19 cellular contexts compared by ENCODE assay signal in genomic region chr19:54336893-54337857, GRCh38. TPM values are rescaled to one million over a fixed set of nuclear protein-coding genes. Genes with fewer than 3 reads are reported as not detected.
A peak's percentile ranks its signal among the peaks of the same experiment; 100 is the strongest.
DNase-seq lines count a peak whose midpoint lies in the region; ATAC-seq, FAIRE-seq and TF ChIP-seq lines count a peak whose summit lies in the region.
"Had no signal": no experiment of that assay in that cellular context is flagged by ENCODE, and none has a peak within 500 bp of the region (broad histone marks: within the 10 kb centered on the region; RNA-seq: fewer than 3 reads in every experiment).

No MANE protein-coding gene starts in this region.

- no peaks in the 10 kb centered on the region for H3K9me3 ChIP-seq in BLaER1 treated with 17β-estradiol and CSF1 and Interleukin-3, amounts not matched to agents 10 nM and 100 nM (replicated peaks in 1 of 11)
- H3K9me3 ChIP-seq in GM12878 (replicated peaks; ENCODE audit: control insufficient read depth, insufficient read depth, low read length) (no peaks in the 10 kb centered on the region), trophoblast cell (ENCODE audit: insufficient read depth, low read depth, low read length) (peaks cover 2% of the 10 kb centered on the region)
- H3K9me3 ChIP-seq: BE2C, Caco-2 had no signal

- peaks cover 90% of the 10 kb centered on the region for H3K4me1 Mint-ChIP-seq in stimulated activated memory B cell treated with anti-CD40 and anti-IgM and Interleukin-4, amounts not matched to agents 10 μg/mL and 1 μg/mL and 100 μg/mL, for 72 hours
- H3K4me1 Mint-ChIP-seq: CD8-positive, alpha-beta memory T cell had no signal

- H3K79me1 ChIP-seq in trophoblast cell (ENCODE audit: low read length), result no peaks in the 10 kb centered on the region

- CTCF ChIA-PET in GM12878 (lab: Yijun Ruan, JAX), result interaction anchor here (1.1 to 2.2 kb wide), 2 partner anchors 13 to 54 kb away, joined by 3 to 7 read pairs; no protein-coding TSS in a partner anchor

- in situ Hi-C loops in GM12878 (cut with MboI), result no loop called here

- no peak for FAIRE-seq in GM12878 (lab: Jason Lieb, UNC)
- FAIRE-seq: A204.1, GM18507 had no signal

- RAD21 ChIA-PET in GM12878 (lab: Charles Lee; ENCODE audit: unreplicated experiment), result interaction anchor here (1.1 to 1.4 kb wide), 2 partner anchors 9 to 10 kb away, joined by 3 to 5 read pairs; no protein-coding TSS in a partner anchor

- H3K14ac ChIP-seq in trophoblast cell (ENCODE audit: low read length), result no peak overlapping the region

- H3K36me3 Mint-ChIP-seq in stimulated activated memory B cell treated with anti-CD40 and anti-IgM and Interleukin-4, amounts not matched to agents 10 μg/mL and 1 μg/mL and 100 μg/mL, for 72 hours, result peaks cover 8% of the 10 kb centered on the region
- H3K36me3 Mint-ChIP-seq: CD8-positive, alpha-beta memory T cell had no signal

- H2AK5ac ChIP-seq in trophoblast cell (ENCODE audit: low read length), result no peak overlapping the region

- H4K8ac ChIP-seq in trophoblast cell (ENCODE audit: low read depth, low read length), result no peak overlapping the region

- BruUV-seq in GM12878 (replicated peaks; lab: Mats Ljungman, UMichigan), result no TSS peak

- H2AFZ ChIP-seq in GM12878 (ENCODE audit: control insufficient read depth, low read depth, low read length), result no peak overlapping the region
- H2AFZ ChIP-seq in trophoblast cell (ENCODE audit: insufficient read depth, low read length, poor library complexity), result no peak overlapping the region

- peak overlapping the region; percentile 92 for H3K27ac Mint-ChIP-seq in stimulated activated memory B cell treated with anti-CD40 and anti-IgM and Interleukin-4, amounts not matched to agents 10 μg/mL and 1 μg/mL and 100 μg/mL, for 72 hours
- H3K27ac Mint-ChIP-seq: CD8-positive, alpha-beta memory T cell had no signal

- H4K20me1 ChIP-seq in BLaER1 treated with 17β-estradiol and CSF1 and Interleukin-3, amounts not matched to agents 10 nM and 100 nM, result no peaks in the 10 kb centered on the region
- H4K20me1 ChIP-seq in GM12878 (ENCODE audit: control insufficient read depth, insufficient read depth), result no peaks in the 10 kb centered on the region

- no peak overlapping the region for H3K9ac ChIP-seq in BLaER1 treated with 17β-estradiol and CSF1 and Interleukin-3, amounts not matched to agents 10 nM and 100 nM
- H3K9ac ChIP-seq in GM12878 (ENCODE audit: control insufficient read depth, insufficient read depth, low read length) (no peak overlapping the region), trophoblast cell (ENCODE audit: low read length) (no peak overlapping the region)

- H2BK5ac ChIP-seq in trophoblast cell (ENCODE audit: low read depth, low read length, poor library complexity), result no peak overlapping the region

- no peak overlapping the region for H2BK12ac ChIP-seq in trophoblast cell (ENCODE audit: low read length)

- POLR2A ChIA-PET in GM12878 (lab: Charles Lee), result interaction anchor here (0.6 to 0.8 kb wide), 2 partner anchors 10 to 139 kb away, joined by 3 to 7 read pairs; no protein-coding TSS in a partner anchor

- H4K91ac ChIP-seq in trophoblast cell (ENCODE audit: low read depth, low read length), result no peak overlapping the region

- no peak for TF ChIP-seq POLR2A in GM12878 (IDR thresholded peaks at IDR 0.05; ENCODE audit: low read depth, low read length)

- no peak overlapping the region for H3K18ac ChIP-seq in trophoblast cell (ENCODE audit: low read length)

- TF ChIP-seq RAD21 in GM12878 (IDR thresholded peaks at IDR 0.05; ENCODE audit: insufficient read depth, low read depth, low read length), result no peak

- TF ChIP-seq CTCF in GM12878 (IDR thresholded peaks at IDR 0.05 in 2 of 3, conservative IDR thresholded peaks at IDR 0.05 in 1 of 3; ENCODE audit: control insufficient read depth in 2 of 3, extremely low read depth in 1 of 3, insufficient read depth in 1 of 3, low read depth in 3 of 3, low read length in 3 of 3) (no peak), foreskin fibroblast (IDR thresholded peaks at IDR 0.05; ENCODE audit: low read depth, low read length) (no peak)

- H3K36me3 ChIP-seq in BLaER1 treated with 17β-estradiol and CSF1 and Interleukin-3, amounts not matched to agents 10 nM and 100 nM, result peaks cover 0 to 5% (median 0%) of the 10 kb centered on the region in 11 experiments; a peak in 1 of 22 replicates
- H3K36me3 ChIP-seq in GM12878 (ENCODE audit: control insufficient read depth in 2 of 2, insufficient read depth in 2 of 2, low read length in 1 of 2) (no peaks in the 10 kb centered on the region), trophoblast cell (ENCODE audit: control insufficient read depth in 1 of 2, insufficient read depth in 2 of 2, low read length in 2 of 2) (no peaks in the 10 kb centered on the region)
- H3K36me3 ChIP-seq: BE2C had no signal

- H3K23ac ChIP-seq in trophoblast cell (ENCODE audit: low read length), result no peak overlapping the region

- H3K4me2 ChIP-seq in BLaER1 treated with 17β-estradiol and CSF1 and Interleukin-3, amounts not matched to agents 10 nM and 100 nM, result peak overlapping the region; percentile 33 to 95 (median 88); a peak in 20 of 22 replicates
- H3K4me2 ChIP-seq in GM12878 (ENCODE audit: control insufficient read depth, insufficient read depth) (no peak overlapping the region), trophoblast cell (ENCODE audit: low read length) (no peak overlapping the region)

- H3K4me1 ChIP-seq in BLaER1 treated with 17β-estradiol and CSF1 and Interleukin-3, amounts not matched to agents 10 nM and 100 nM, result peaks cover 79 to 95% (median 91%) of the 10 kb centered on the region in 10 experiments
- H3K4me1 ChIP-seq in GM12878 (ENCODE audit: control insufficient read depth, insufficient read depth, low read length) (no peaks in the 10 kb centered on the region), trophoblast cell (ENCODE audit: control insufficient read depth in 1 of 2, insufficient read depth in 2 of 2, low read length in 2 of 2) (no peaks in the 10 kb centered on the region)
- H3K4me1 ChIP-seq: BE2C, Caco-2 had no signal

- 40% methylated on average over 32 of the region's 34 CpGs for WGBS in GM12878 (ENCODE audit: insufficient coverage, insufficient replicate concordance, low lambda C conversion rate, missing lambda C conversion rate)
- no CpG with 5 or more reads among the region's 34 CpGs for WGBS in trophoblast cell (ENCODE audit: extremely low coverage, insufficient coverage, insufficient read length)

- H3K4ac ChIP-seq in trophoblast cell (ENCODE audit: low read depth, low read length), result no peak overlapping the region

- no peak overlapping the region for H3K4me3 ChIP-seq in BLaER1 treated with 17β-estradiol and CSF1 and Interleukin-3, amounts not matched to agents 10 nM and 100 nM
- H3K4me3 ChIP-seq in GM12878 (no peak overlapping the region), foreskin fibroblast (ENCODE audit: low read depth in 1 of 2, low read length in 2 of 2) (no peak overlapping the region), trophoblast cell (ENCODE audit: low read depth, low read length) (no peak overlapping the region)

- peak overlapping the region in 4 of 11 experiments; percentile 14 to 84 (median 49); a peak in 4 of 22 replicates for H3K27ac ChIP-seq in BLaER1 treated with 17β-estradiol and CSF1 and Interleukin-3, amounts not matched to agents 10 nM and 100 nM
- H3K27ac ChIP-seq in GM12878 (ENCODE audit: control insufficient read depth, insufficient read depth) (no peak overlapping the region), trophoblast cell (ENCODE audit: low read depth, low read length) (no peak overlapping the region)

- no peak for ATAC-seq in GM12878
- ATAC-seq in stimulated activated memory B cell treated with anti-CD40 and anti-IgM and Interleukin-4, amounts not matched to agents 10 μg/mL and 1 μg/mL and 100 μg/mL, for 72 hours, result no peak
- ATAC-seq in left cardiac atrium, result no peak

- H3K4me3 Mint-ChIP-seq in stimulated activated memory B cell treated with anti-CD40 and anti-IgM and Interleukin-4, amounts not matched to agents 10 μg/mL and 1 μg/mL and 100 μg/mL, for 72 hours, result peak overlapping the region; percentile 62
- H3K4me3 Mint-ChIP-seq: CD8-positive, alpha-beta memory T cell; H9 had no signal

- SMC1A ChIA-PET in GM12878 (lab: Charles Lee; ENCODE audit: uncharacterized antibody, unreplicated experiment), result interaction anchor here (0.7 to 1.4 kb wide), 4 partner anchors 9 to 16 kb away, joined by 3 to 13 read pairs (median 4); no protein-coding TSS in a partner anchor

- intact Hi-C loops in GM12878 (cut with micrococcal nuclease; ENCODE audit: unreplicated experiment), result no loop called here
- intact Hi-C loops in left cardiac atrium (cut with DNase I), result no loop called here

- no peaks in the 10 kb centered on the region for H3K27me3 ChIP-seq in BLaER1 treated with 17β-estradiol and CSF1 and Interleukin-3, amounts not matched to agents 10 nM and 100 nM
- H3K27me3 ChIP-seq in GM12878 (replicated peaks in 1 of 2; ENCODE audit: control insufficient read depth in 2 of 2, insufficient read depth in 2 of 2, low read length in 1 of 2) (0 out of 4 replicates have a peak, but pooled peaks cover 0 to 2% of the 10 kb centered on the region in 2 experiments), trophoblast cell (ENCODE audit: insufficient read depth, low read length) (no peaks in the 10 kb centered on the region)

- DNase-seq in GM12878 (ENCODE audit: low read depth, low spot score), result no peak
- peak; percentile 77 for DNase-seq in mesenteric fat pad (ENCODE audit: low spot score)
- no peak for DNase-seq in left cardiac atrium
- no peak for DNase-seq in activated CD4-positive, alpha-beta T cell treated with anti-CD3 and anti-CD28 coated beads for 48 hours
- DNase-seq in foreskin fibroblast, result no peak
- DNase-seq in trophoblast cell, result no peak
- DNase-seq: BE2C; Caco-2; CD8-positive, alpha-beta memory T cell; DND-41; GF-D8; GOT3; H9; IMR-90 had no signal

- H3K79me2 ChIP-seq in GM12878 (ENCODE audit: control insufficient read depth, insufficient read depth, low read length) (no peaks in the 10 kb centered on the region), trophoblast cell (ENCODE audit: control insufficient read depth, insufficient read depth, low read length, poor library complexity) (no peaks in the 10 kb centered on the region)

- no peaks in the 10 kb centered on the region for H3K9me3 Mint-ChIP-seq in stimulated activated memory B cell treated with anti-CD40 and anti-IgM and Interleukin-4, amounts not matched to agents 10 μg/mL and 1 μg/mL and 100 μg/mL, for 72 hours
- H3K9me3 Mint-ChIP-seq: CD8-positive, alpha-beta memory T cell had no signal

- H4K12ac ChIP-seq in trophoblast cell (ENCODE audit: low read depth, low read length), result no peak overlapping the region

- no peak overlapping the region for H2BK120ac ChIP-seq in trophoblast cell (ENCODE audit: insufficient read depth, low read length, poor library complexity)

- no peaks in the 10 kb centered on the region for H3K27me3 Mint-ChIP-seq in stimulated activated memory B cell treated with anti-CD40 and anti-IgM and Interleukin-4, amounts not matched to agents 10 μg/mL and 1 μg/mL and 100 μg/mL, for 72 hours

- TF ChIP-seq EP300 in GM12878 (IDR thresholded peaks at IDR 0.05; ENCODE audit: borderline replicate concordance in 1 of 2, control insufficient read depth in 1 of 2, low read depth in 2 of 2, low read length in 2 of 2), result no peak

RNA-seq across cellular contexts. Expression of gene LILRA4, which starts 1.8 kb away (rescaled TPM):
- 7.6 and 8.3 TPM in 2 replicates for total RNA-seq in GM12878 (2013; cell fraction: nucleolus; rRNA removed)
- total RNA-seq in GM12878 (2014; rRNA removed) (17.9 and 19.1 TPM in 2 replicates), GM12878 (2014; rRNA removed; fragmentation: Illumina TruSeq; extraction: Trizol) (10.2 and 13.6 TPM in 2 replicates), GM12878 (2021) (12.7 and 17.2 TPM in 2 replicates), mesenteric fat pad (1.0 TPM), left cardiac atrium (not detected)
- polyA plus RNA-seq in GM12878 (2011; ENCODE audit: low read depth), result 0.17 TPM
- polyA plus RNA-seq in GM12878 (2011; rRNA removed) (1.8 and 2.4 TPM in 2 replicates), GM12878 (2014; fragmentation: Illumina TruSeq; extraction: Trizol) (13.4 and 14.3 TPM in 2 replicates), GM12878 (2014; fragmentation: Nextera tagmentation; extraction: Ambion mirVana) (10 to 100 TPM in 1 of 2 experiments, 1 to 10 TPM in 1; 9.7 to 12.4 TPM), GM12878 (2014; rRNA removed) (17.4 and 18.5 TPM in 2 replicates), GM12878 (2016; fragmentation: Nextera tagmentation; extraction: Ambion mirVana) (1 to 10 TPM; 6.4 to 6.9 TPM)
- 2.6 and 4.1 TPM in 2 replicates for polyA plus RNA-seq in GM12878 (2011; cell fraction: cytosol; rRNA removed)
- 0.94 and 2.5 TPM in 2 replicates for polyA plus RNA-seq in GM12878 (2011; cell fraction: nucleus; rRNA removed)
- polyA plus RNA-seq in GM12878 (2012), result 0.32 and 1.4 TPM in 2 replicates
- polyA minus RNA-seq in GM12878 (2011; rRNA and poly(A)+ RNA removed), result 1.5 and 5.2 TPM in 2 replicates
- polyA minus RNA-seq in GM12878 (2011; cell fraction: cytosol; rRNA and poly(A)+ RNA removed), result 0.73 TPM in 1 of 2 replicates, not detected in the other
- polyA minus RNA-seq in GM12878 (2011; cell fraction: nucleus; rRNA and poly(A)+ RNA removed), result 1.2 and 1.8 TPM in 2 replicates
- polyA plus RNA-seq in trophoblast cell (2013), result not detected in 2 replicates
- total RNA-seq: Caco-2; CD8-positive, alpha-beta memory T cell; H9; HT-29; IMR-90 had no signal
- polyA plus RNA-seq: CD8-positive, alpha-beta memory T cell; IMR-90 had no signal

RNA-seq across cellular contexts. Expression of gene LILRA5, which starts 24.2 kb away (rescaled TPM):
- 1.8 TPM in 1 of 2 replicates, not detected in the other for total RNA-seq in GM12878 (2013; cell fraction: nucleolus; rRNA removed)
- total RNA-seq in GM12878 (2014; rRNA removed) (0.73 and 0.76 TPM in 2 replicates), GM12878 (2014; rRNA removed; fragmentation: Illumina TruSeq; extraction: Trizol) (0.31 and 0.32 TPM in 2 replicates), GM12878 (2021) (0.41 and 0.51 TPM in 2 replicates), mesenteric fat pad (23.0 TPM), left cardiac atrium (1 to 10 TPM; 3.7 to 4.7 TPM)
- polyA plus RNA-seq in GM12878 (2011; ENCODE audit: low read depth), result not detected
- polyA plus RNA-seq in GM12878 (2011; rRNA removed) (not detected in 2 replicates), GM12878 (2014; fragmentation: Illumina TruSeq; extraction: Trizol) (0.31 TPM in 1 of 2 replicates, not detected in the other), GM12878 (2014; fragmentation: Nextera tagmentation; extraction: Ambion mirVana) (under 1 TPM in 1 of 2 experiments, not detected in 1; 0.05 TPM), GM12878 (2014; rRNA removed) (0.18 and 1.2 TPM in 2 replicates), GM12878 (2016; fragmentation: Nextera tagmentation; extraction: Ambion mirVana) (not detected)
- polyA plus RNA-seq in GM12878 (2011; cell fraction: cytosol; rRNA removed), result not detected in 2 replicates
- polyA plus RNA-seq in GM12878 (2011; cell fraction: nucleus; rRNA removed), result not detected in 2 replicates
- not detected in 2 replicates for polyA plus RNA-seq in GM12878 (2012)
- 0.21 TPM in 1 of 2 replicates, not detected in the other for polyA minus RNA-seq in GM12878 (2011; rRNA and poly(A)+ RNA removed)
- not detected in 2 replicates for polyA minus RNA-seq in GM12878 (2011; cell fraction: cytosol; rRNA and poly(A)+ RNA removed)
- polyA minus RNA-seq in GM12878 (2011; cell fraction: nucleus; rRNA and poly(A)+ RNA removed), result not detected in 2 replicates
- polyA plus RNA-seq in trophoblast cell (2013), result not detected in 2 replicates
- total RNA-seq: Caco-2; CD8-positive, alpha-beta memory T cell; H9; HT-29; IMR-90 had no signal
- polyA plus RNA-seq: CD8-positive, alpha-beta memory T cell; IMR-90 had no signal

RNA-seq across cellular contexts. Expression of gene LAIR1, which starts 27.6 kb away (rescaled TPM):
- 55.2 and 74.0 TPM in 2 replicates for total RNA-seq in GM12878 (2013; cell fraction: nucleolus; rRNA removed)
- total RNA-seq in GM12878 (2014; rRNA removed) (36.2 and 41.2 TPM in 2 replicates), GM12878 (2014; rRNA removed; fragmentation: Illumina TruSeq; extraction: Trizol) (39.2 and 41.8 TPM in 2 replicates), GM12878 (2021) (43.1 and 44.4 TPM in 2 replicates), mesenteric fat pad (63.8 TPM), left cardiac atrium (10 to 100 TPM; 16.2 to 26.8 TPM)
- not detected for polyA plus RNA-seq in GM12878 (2011; ENCODE audit: low read depth)
- polyA plus RNA-seq in GM12878 (2011; rRNA removed) (13.5 and 15.5 TPM in 2 replicates), GM12878 (2014; fragmentation: Illumina TruSeq; extraction: Trizol) (35.2 and 49.1 TPM in 2 replicates), GM12878 (2014; fragmentation: Nextera tagmentation; extraction: Ambion mirVana) (10 to 100 TPM in 1 of 2 experiments, 1 to 10 TPM in 1; 8.6 to 13.1 TPM), GM12878 (2014; rRNA removed) (58.2 and 62.0 TPM in 2 replicates), GM12878 (2016; fragmentation: Nextera tagmentation; extraction: Ambion mirVana) (10 to 100 TPM; 30.7 to 31.3 TPM)
- 11.1 and 15.1 TPM in 2 replicates for polyA plus RNA-seq in GM12878 (2011; cell fraction: cytosol; rRNA removed)
- polyA plus RNA-seq in GM12878 (2011; cell fraction: nucleus; rRNA removed), result 32.7 and 35.3 TPM in 2 replicates
- polyA plus RNA-seq in GM12878 (2012), result 0.13 and 0.23 TPM in 2 replicates
- polyA minus RNA-seq in GM12878 (2011; rRNA and poly(A)+ RNA removed), result 9.7 and 14.6 TPM in 2 replicates
- 4.9 and 8.4 TPM in 2 replicates for polyA minus RNA-seq in GM12878 (2011; cell fraction: cytosol; rRNA and poly(A)+ RNA removed)
- 10.9 and 19.9 TPM in 2 replicates for polyA minus RNA-seq in GM12878 (2011; cell fraction: nucleus; rRNA and poly(A)+ RNA removed)
- not detected in 2 replicates for polyA plus RNA-seq in trophoblast cell (2013)
- total RNA-seq: Caco-2, H9, HT-29, IMR-90 had no signal
- polyA plus RNA-seq: IMR-90 had no signal

RNA-seq across cellular contexts. Expression of gene LILRB2, which starts 56.3 kb away (rescaled TPM):
- total RNA-seq in GM12878 (2013; cell fraction: nucleolus; rRNA removed), result 0.27 and 0.33 TPM in 2 replicates
- 0.17 TPM in 1 of 2 replicates, not detected in the other for total RNA-seq in GM12878 (2014; rRNA removed)
- 0.09 TPM in 2 replicates for total RNA-seq in GM12878 (2014; rRNA removed; fragmentation: Illumina TruSeq; extraction: Trizol)
- total RNA-seq in GM12878 (2021), result not detected in 2 replicates
- polyA plus RNA-seq in GM12878 (2011; ENCODE audit: low read depth), result not detected
- 0.08 TPM in 1 of 2 replicates, not detected in the other for polyA plus RNA-seq in GM12878 (2011; rRNA removed)
- polyA plus RNA-seq in GM12878 (2011; cell fraction: cytosol; rRNA removed), result 0.03 TPM in 1 of 2 replicates, not detected in the other
- 0.07 and 0.13 TPM in 2 replicates for polyA plus RNA-seq in GM12878 (2011; cell fraction: nucleus; rRNA removed)
- 0.08 TPM in 1 of 2 replicates, not detected in the other for polyA plus RNA-seq in GM12878 (2012)
- polyA plus RNA-seq in GM12878 (2014; fragmentation: Illumina TruSeq; extraction: Trizol), result 0.15 TPM in 1 of 2 replicates, not detected in the other
- polyA plus RNA-seq in GM12878 (2014; fragmentation: Nextera tagmentation; extraction: Ambion mirVana), result not detected
- 0.11 and 0.15 TPM in 2 replicates for polyA plus RNA-seq in GM12878 (2014; rRNA removed)
- under 1 TPM in 1 of 2 experiments, not detected in 1; 0.18 TPM for polyA plus RNA-seq in GM12878 (2016; fragmentation: Nextera tagmentation; extraction: Ambion mirVana)
- not detected in 2 replicates for polyA minus RNA-seq in GM12878 (2011; rRNA and poly(A)+ RNA removed)
- not detected in 2 replicates for polyA minus RNA-seq in GM12878 (2011; cell fraction: cytosol; rRNA and poly(A)+ RNA removed)
- polyA minus RNA-seq in GM12878 (2011; cell fraction: nucleus; rRNA and poly(A)+ RNA removed), result 0.19 TPM in 1 of 2 replicates, not detected in the other
- total RNA-seq in mesenteric fat pad, result 14.4 TPM
- total RNA-seq in left cardiac atrium, result 1 to 10 TPM; 3.3 to 5.5 TPM
- polyA plus RNA-seq in trophoblast cell (2013), result not detected in 2 replicates
- total RNA-seq: Caco-2, H9, HT-29, IMR-90 had no signal
- polyA plus RNA-seq: CD8-positive, alpha-beta memory T cell; IMR-90 had no signal

Comparison
In these comparisons a context has a peak if more than half of its experiments do, and no peak if none do; other contexts are left out.
1. H3K4me2 ChIP-seq: peak in BLaER1 treated with 17β-estradiol and CSF1 and Interleukin-3, amounts not matched to agents 10 nM and 100 nM (11 of 11); none in GM12878 (single experiment) and trophoblast cell (single experiment).